Comparison of ENCODE assay signal across 21 cellular contexts in the genomic region with DNA sequence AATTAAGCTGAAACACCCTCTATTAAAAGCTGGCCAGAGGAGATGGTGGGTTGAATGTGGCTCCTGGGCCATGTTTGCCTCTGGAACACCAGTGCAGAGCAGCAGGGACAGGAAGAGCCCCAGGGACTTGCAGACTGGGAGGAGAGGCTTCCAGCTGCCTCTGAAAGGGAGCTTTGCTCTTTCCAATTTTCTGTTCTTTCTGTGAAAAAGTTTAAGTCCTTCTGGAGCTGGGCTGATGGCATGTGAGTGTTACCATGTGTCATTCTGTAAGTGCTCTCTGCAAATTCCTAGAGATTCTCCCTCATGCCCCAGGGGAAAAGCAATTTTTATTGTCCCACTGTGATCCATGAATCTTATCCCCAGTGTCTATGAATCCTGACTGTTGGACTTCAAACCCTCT.
A peak's percentile ranks its signal among the peaks of the same experiment; 100 is the strongest.
DNase-seq lines count a peak whose midpoint lies in the region; ATAC-seq, FAIRE-seq and TF ChIP-seq lines count a peak whose summit lies in the region.
"Had no signal": no experiment of that assay in that cellular context is flagged by ENCODE, and none has a peak within 500 bp of the region (broad histone marks: within the 10 kb centered on the region; RNA-seq: fewer than 3 reads in every experiment).

No MANE protein-coding gene starts in this region.

- no TSS peak for BruUV-seq in endothelial cell of umbilical vein (replicated peaks; lab: Mats Ljungman, UMichigan)

- H3K36me3 Mint-ChIP-seq in CD4-positive, alpha-beta T cell (ENCODE audit: low read depth), result no peaks in the 10 kb centered on the region
- H3K36me3 Mint-ChIP-seq in osteocyte (ENCODE audit: unreplicated experiment), result no peaks in the 10 kb centered on the region

- peaks cover 8% of the 10 kb centered on the region; the same call in 1 of the 2 replicates for H3F3A ChIP-seq in GM23248 (ENCODE audit: insufficient read depth)

- peaks cover 34% of the 10 kb centered on the region for H3K27me3 ChIP-seq in CD4-positive, alpha-beta T cell (ENCODE audit: control insufficient read depth, insufficient read depth, low read length)
- no peaks in the 10 kb centered on the region for H3K27me3 ChIP-seq in GM23248 (replicated peaks; ENCODE audit: insufficient read depth)
- H3K27me3 ChIP-seq in endothelial cell of umbilical vein (ENCODE audit: control insufficient read depth in 2 of 2, insufficient read depth in 2 of 2, low read length in 2 of 2), result peaks cover 38 to 42% of the 10 kb centered on the region in 2 experiments

- no peak overlapping the region for H3K27ac ChIP-seq in CD4-positive, alpha-beta T cell (ENCODE audit: low read depth, low read length)
- no peak overlapping the region for H3K27ac ChIP-seq in GM23248
- H3K27ac ChIP-seq in endothelial cell of umbilical vein (ENCODE audit: insufficient read depth, low read depth, low read length), result no peak overlapping the region
- H3K27ac ChIP-seq: A549; BLaER1 treated with 17β-estradiol and CSF1 and Interleukin-3, amounts not matched to agents 10 nM and 100 nM had no signal

- CTCF ChIA-PET in CD4-positive, alpha-beta T cell (lab: Charles Lee), result no interaction called here
- CTCF ChIA-PET in endothelial cell of umbilical vein (lab: Charles Lee), result interaction anchor here (0.8 to 6.0 kb wide), 11 partner anchors 14 to 476 kb away, joined by 3 to 406 read pairs (median 3); a partner anchor contains a TSS

- peak overlapping the region; percentile 11 for H3K4me3 Mint-ChIP-seq in CD4-positive, alpha-beta T cell
- H3K4me3 Mint-ChIP-seq in osteocyte (ENCODE audit: unreplicated experiment), result no peak overlapping the region
- H3K4me3 Mint-ChIP-seq: H9 had no signal

- H3K4me1 ChIP-seq in GM23248 (ENCODE audit: insufficient read depth) (peaks cover 8% of the 10 kb centered on the region), endothelial cell of umbilical vein (ENCODE audit: control insufficient read depth, extremely low read depth, insufficient read depth, low read length) (peaks cover 9% of the 10 kb centered on the region)

- no peaks in the 10 kb centered on the region for H3K9me2 ChIP-seq in GM23248 (ENCODE audit: insufficient read depth)

- no peak overlapping the region for H3K9ac ChIP-seq in GM23248
- no peak overlapping the region for H3K9ac ChIP-seq in endothelial cell of umbilical vein (replicated peaks; ENCODE audit: extremely low read depth, insufficient read depth, low read length)
- H3K9ac ChIP-seq: BLaER1 treated with 17β-estradiol and CSF1 and Interleukin-3, amounts not matched to agents 10 nM and 100 nM had no signal

- H3K79me2 ChIP-seq in GM23248 (ENCODE audit: insufficient read depth) (no peaks in the 10 kb centered on the region), endothelial cell of umbilical vein (ENCODE audit: control insufficient read depth, insufficient read depth, low read length) (no peaks in the 10 kb centered on the region)

- H3K36me3 ChIP-seq in GM23248 (ENCODE audit: low read depth) (no peaks in the 10 kb centered on the region), endothelial cell of umbilical vein (ENCODE audit: control insufficient read depth in 2 of 2, extremely low read depth in 1 of 2, insufficient read depth in 2 of 2, low read length in 2 of 2) (no peaks in the 10 kb centered on the region)
- H3K36me3 ChIP-seq: BLaER1 treated with 17β-estradiol and CSF1 and Interleukin-3, amounts not matched to agents 10 nM and 100 nM had no signal

- no peaks in the 10 kb centered on the region for H3K9me1 ChIP-seq in endothelial cell of umbilical vein (replicated peaks; ENCODE audit: control insufficient read depth, extremely low read depth, insufficient read depth, low read length)

- in situ Hi-C loops in GM23248 (cut with MboI), result no loop called here

- H3K4me3 ChIP-seq in GM23248 (no peak overlapping the region), endothelial cell of umbilical vein (replicated peaks in 1 of 3; ENCODE audit: insufficient read depth in 1 of 3, low read depth in 1 of 3, low read length in 3 of 3) (no peak overlapping the region)
- H3K4me3 ChIP-seq: A549; BLaER1 treated with 17β-estradiol and CSF1 and Interleukin-3, amounts not matched to agents 10 nM and 100 nM had no signal

- TF ChIP-seq POLR2A in endothelial cell of umbilical vein (IDR thresholded peaks at IDR 0.05; ENCODE audit: low read depth, low read length), result no peak

- H3K4me1 Mint-ChIP-seq in CD4-positive, alpha-beta T cell (ENCODE audit: low read depth), result peaks cover 8% of the 10 kb centered on the region
- peaks cover 43% of the 10 kb centered on the region for H3K4me1 Mint-ChIP-seq in osteocyte (ENCODE audit: unreplicated experiment)

- H3K9me3 Mint-ChIP-seq in CD4-positive, alpha-beta T cell, result no peaks in the 10 kb centered on the region
- H3K9me3 Mint-ChIP-seq in osteocyte (ENCODE audit: unreplicated experiment), result no peaks in the 10 kb centered on the region

- H4K20me1 ChIP-seq in GM23248 (ENCODE audit: insufficient read depth) (no peaks in the 10 kb centered on the region), endothelial cell of umbilical vein (replicated peaks; ENCODE audit: control insufficient read depth, extremely low read depth, insufficient read depth, low read length) (no peaks in the 10 kb centered on the region)

- dilution Hi-C loops in endothelial cell of umbilical vein (cut with MboI; ENCODE audit: extremely low pct_ligation_motif_present, low sequenced_read_pairs), result loop anchor here (10.0 kb wide), 1 partner anchor 478 kb away; no protein-coding TSS in a partner anchor

- H3K27me3 Mint-ChIP-seq in CD4-positive, alpha-beta T cell, result peaks cover 71% of the 10 kb centered on the region
- H3K27me3 Mint-ChIP-seq in osteocyte (ENCODE audit: unreplicated experiment), result peaks cover 7% of the 10 kb centered on the region

- no peak for FAIRE-seq in endothelial cell of umbilical vein (lab: Jason Lieb, UNC)
- FAIRE-seq in frontal cortex (lab: Jason Lieb, UNC), result no peak
- FAIRE-seq: A549, D721Med had no signal

- no peak overlapping the region for H3K4me2 ChIP-seq in GM23248 (ENCODE audit: unreplicated experiment)
- no peak overlapping the region for H3K4me2 ChIP-seq in endothelial cell of umbilical vein (ENCODE audit: insufficient read depth, low read length)
- H3K4me2 ChIP-seq: A549; BLaER1 treated with 17β-estradiol and CSF1 and Interleukin-3, amounts not matched to agents 10 nM and 100 nM had no signal

- H3K9me3 ChIP-seq in CD4-positive, alpha-beta T cell (ENCODE audit: control insufficient read depth, low read length), result no peaks in the 10 kb centered on the region
- H3K9me3 ChIP-seq in GM23248 (ENCODE audit: low read depth) (no peaks in the 10 kb centered on the region), endothelial cell of umbilical vein (replicated peaks; ENCODE audit: control insufficient read depth, insufficient read depth, low read length) (no peaks in the 10 kb centered on the region)
- H3K9me3 ChIP-seq: A549; BLaER1 treated with 17β-estradiol and CSF1 and Interleukin-3, amounts not matched to agents 10 nM and 100 nM had no signal

- no peak for TF ChIP-seq CTCF in CD4-positive, alpha-beta T cell (IDR thresholded peaks at IDR 0.05)
- no peak for TF ChIP-seq CTCF in endothelial cell of umbilical vein (IDR thresholded peaks at IDR 0.05; ENCODE audit: extremely low read depth in 1 of 2, insufficient read depth in 1 of 2, low read depth in 1 of 2, low read length in 2 of 2)
- TF ChIP-seq CTCF in osteocyte (IDR thresholded peaks at IDR 0.05), result no peak

- intact Hi-C loops in CD4-positive, alpha-beta T cell (cut with DNase I, micrococcal nuclease), result loop anchor here in 1 of 2 experiments (10.0 kb wide), 1 partner anchor 712 kb away; a partner anchor contains a TSS
- intact Hi-C loops in endothelial cell of umbilical vein (cut with micrococcal nuclease) (no loop called here), Right ventricle myocardium superior (cut with DNase I) (no loop called here)

- H2AFZ ChIP-seq in GM23248 (no peak overlapping the region), endothelial cell of umbilical vein (ENCODE audit: low read depth, low read length) (no peak overlapping the region)

- POLR2A ChIA-PET in CD4-positive, alpha-beta T cell (lab: Charles Lee), result no interaction called here
- POLR2A ChIA-PET in endothelial cell of umbilical vein (lab: Charles Lee), result no interaction called here

- no peak for ATAC-seq in CD4-positive, alpha-beta T cell (ENCODE audit: poor library complexity)
- ATAC-seq in Right ventricle myocardium superior (ENCODE audit: poor library complexity), result no peak
- ATAC-seq: A549 had no signal

- no peak for DNase-seq in CD4-positive, alpha-beta T cell
- DNase-seq in GM23248 (peak; percentile 14), endothelial cell of umbilical vein (ENCODE audit: low read depth, low spot score) (no peak), osteocyte (ENCODE audit: extremely low spot score, unreplicated experiment) (no peak), DMS 273 (lab: John Stamatoyannopoulos, UW; ENCODE audit: unreplicated experiment) (no peak), frontal cortex (ENCODE audit: low spot score in 2 of 2) (no peak), Right ventricle myocardium superior (no peak)
- DNase-seq: DMS79, GDM1, H9, Kasumi-1, MM.1S, NCI-H1092, NCI-H2081 treated with DMSO at 0.1 percent for 48 hours, NCI-H510A, NCI-H774, RPMI8226, SIG-M5 had no signal

- no peak overlapping the region for H3K27ac Mint-ChIP-seq in CD4-positive, alpha-beta T cell
- peak overlapping the region; percentile 45 for H3K27ac Mint-ChIP-seq in osteocyte (ENCODE audit: unreplicated experiment)
- H3K27ac Mint-ChIP-seq: H9 had no signal

TF ChIP-seq in endothelial cell of umbilical vein, 7 proteins besides CTCF, POLR2A, EP300 and RAD21:
- TF ChIP-seq JUN (IDR thresholded peaks at IDR 0.05; ENCODE audit: borderline replicate concordance, insufficient read depth, insufficient read length, low read depth) (no peak), GATA2 (IDR thresholded peaks at IDR 0.05; ENCODE audit: insufficient read depth, insufficient read length, low read depth, low read length) (no peak), EZH2 (IDR thresholded peaks at IDR 0.05; ENCODE audit: borderline replicate concordance, low read depth, low read length, severe bottlenecking) (peak; percentile 17)
